22 cellular contexts compared by ENCODE assay signal in genomic region chr20:1061484-1062221, GRCh38. TPM values are rescaled to one million over a fixed set of nuclear protein-coding genes. Genes with fewer than 3 reads are reported as not detected.
DNase-seq lines count a peak whose midpoint lies in the region; ATAC-seq, FAIRE-seq and TF ChIP-seq lines count a peak whose summit lies in the region.
"Had no signal": no experiment of that assay in that cellular context is flagged by ENCODE, and none has a peak within 500 bp of the region (broad histone marks: within the 10 kb centered on the region; RNA-seq: fewer than 3 reads in every experiment).

No MANE protein-coding gene starts in this region.

- no peak overlapping the region for H2AK5ac ChIP-seq in mesendoderm (ENCODE audit: low read length)

- H3K79me2 ChIP-seq in GM12878 (ENCODE audit: control insufficient read depth, insufficient read depth, low read length) (no peaks in the 10 kb centered on the region), mesendoderm (ENCODE audit: control insufficient read depth, insufficient read depth, low read length) (no peaks in the 10 kb centered on the region)

- H3K4me3 ChIP-seq in GM12878 (no peak overlapping the region), endodermal cell (ENCODE audit: low read length) (peak overlapping the region; percentile 33), mesendoderm (ENCODE audit: low read length) (no peak overlapping the region)
- H3K4me3 ChIP-seq: BLaER1, GM23248, HAP-1 had no signal

- peaks cover 24% of the 10 kb centered on the region for H3K4me1 Mint-ChIP-seq in endodermal cell
- H3K4me1 Mint-ChIP-seq: CD14-positive monocyte had no signal

- H3K36me3 ChIP-seq in GM12878 (ENCODE audit: control insufficient read depth in 2 of 2, insufficient read depth in 2 of 2, low read length in 1 of 2) (no peaks in the 10 kb centered on the region), endodermal cell (ENCODE audit: control insufficient read depth, insufficient read depth, low read length) (no peaks in the 10 kb centered on the region), mesendoderm (ENCODE audit: control insufficient read depth, insufficient read depth, low read length) (no peaks in the 10 kb centered on the region)
- H3K36me3 ChIP-seq: BLaER1, HAP-1 had no signal

- BruUV-seq in GM12878 (replicated peaks; lab: Mats Ljungman, UMichigan): no TSS peak

- no peak overlapping the region for H3K9ac ChIP-seq in GM12878 (ENCODE audit: control insufficient read depth, insufficient read depth, low read length)
- H3K9ac ChIP-seq in endodermal cell (ENCODE audit: extremely low read depth, low read length, poor library complexity, severe bottlenecking): no peak overlapping the region
- H3K9ac ChIP-seq in mesendoderm (ENCODE audit: low read length): no peak overlapping the region
- H3K9ac ChIP-seq: BLaER1, GM23248, KMS-11 had no signal

- H4K5ac ChIP-seq in mesendoderm (ENCODE audit: low read length): no peak overlapping the region

- no peak for FAIRE-seq in GM12878 (lab: Jason Lieb, UNC)
- FAIRE-seq: A204.1, GM19239 had no signal

- peak overlapping the region; percentile 40 for H3K27ac Mint-ChIP-seq in endodermal cell
- H3K27ac Mint-ChIP-seq: CD14-positive monocyte; CD8-positive, alpha-beta T cell; HFFc6 had no signal

- H3K36me3 Mint-ChIP-seq in endodermal cell (ENCODE audit: low read depth): no peaks in the 10 kb centered on the region
- H3K36me3 Mint-ChIP-seq: CD14-positive monocyte; CD8-positive, alpha-beta T cell had no signal

- no peak overlapping the region for H2BK120ac ChIP-seq in mesendoderm (ENCODE audit: low read depth, low read length)

- no peak for TF ChIP-seq EP300 in GM12878 (IDR thresholded peaks at IDR 0.05; ENCODE audit: borderline replicate concordance in 1 of 2, control insufficient read depth in 1 of 2, low read depth in 2 of 2, low read length in 2 of 2)

- H3K27ac ChIP-seq in GM12878 (ENCODE audit: control insufficient read depth, insufficient read depth) (no peak overlapping the region), endodermal cell (ENCODE audit: low read depth, low read length) (no peak overlapping the region), mesendoderm (ENCODE audit: low read depth, low read length) (no peak overlapping the region)
- H3K27ac ChIP-seq: BLaER1, GM23248, KMS-11 had no signal

- peaks cover 20% of the 10 kb centered on the region for H3K27me3 Mint-ChIP-seq in endodermal cell (ENCODE audit: insufficient read depth)

- TF ChIP-seq CTCF in GM12878 (IDR thresholded peaks at IDR 0.05 in 2 of 3, conservative IDR thresholded peaks at IDR 0.05 in 1 of 3; ENCODE audit: control insufficient read depth in 2 of 3, extremely low read depth in 1 of 3, insufficient read depth in 1 of 3, low read depth in 3 of 3, low read length in 3 of 3) (no peak), endodermal cell (conservative IDR thresholded peaks at IDR 0.05) (no peak)

- in situ Hi-C loops in GM12878 (cut with MboI): no loop called here

- no peaks in the 10 kb centered on the region for H3K4me1 ChIP-seq in GM12878 (ENCODE audit: control insufficient read depth, insufficient read depth, low read length)
- peaks cover 5% of the 10 kb centered on the region for H3K4me1 ChIP-seq in endodermal cell (ENCODE audit: control insufficient read depth, insufficient read depth, low read length)
- H3K4me1 ChIP-seq in mesendoderm (ENCODE audit: control insufficient read depth, low read depth, low read length): peaks cover 1% of the 10 kb centered on the region
- H3K4me1 ChIP-seq: BLaER1, HAP-1 had no signal

- CTCF ChIA-PET in GM12878 (lab: Yijun Ruan, JAX): no interaction called here

- DNase-seq in OCI-M1 (lab: John Stamatoyannopoulos, UW) (peak; percentile 30), GM12878 (ENCODE audit: low read depth, low spot score) (no peak), endodermal cell (no peak), mesendoderm (peak; percentile 55), NCI-H1436 treated with DMSO at 0.1 percent for 48 hours (lab: John Stamatoyannopoulos, UW) (no peak), CD1c-positive myeloid dendritic cell (ENCODE audit: extremely low spot score) (no peak)
- no peak for DNase-seq in activated effector memory CD4-positive, alpha-beta T cell treated with anti-CD3 and anti-CD28 coated beads, Interleukin-2, amount 50 U/mL, for 16 hours
- DNase-seq: AML-193, Calu3, DMS79 treated with DMSO at 0.1 percent for 48 hours, GF-D8, GM23248, HFFc6 had no signal

- TF ChIP-seq RAD21 in GM12878 (IDR thresholded peaks at IDR 0.05; ENCODE audit: insufficient read depth, low read depth, low read length): no peak

- H2AFZ ChIP-seq in GM12878 (ENCODE audit: control insufficient read depth, low read depth, low read length): no peak overlapping the region
- H2AFZ ChIP-seq: GM23248 had no signal

- H3K4me2 ChIP-seq in GM12878 (ENCODE audit: control insufficient read depth, insufficient read depth) (no peak overlapping the region), mesendoderm (ENCODE audit: low read length) (no peak overlapping the region)
- H3K4me2 ChIP-seq: BLaER1, KMS-11 had no signal

- no peak for ATAC-seq in GM12878
- no peak for ATAC-seq in GM18505 (IDR thresholded peaks at IDR 0.05; ENCODE audit: unreplicated experiment)
- ATAC-seq: CD8-positive, alpha-beta T cell had no signal

- no peak overlapping the region for H3K23ac ChIP-seq in mesendoderm (ENCODE audit: low read length)

- TF ChIP-seq POLR2A in GM12878 (IDR thresholded peaks at IDR 0.05; ENCODE audit: low read depth, low read length) (no peak), GM18505 (IDR thresholded peaks at IDR 0.05; ENCODE audit: borderline replicate concordance, extremely low read depth, insufficient read depth, insufficient read length) (no peak)

- intact Hi-C loops in GM12878 (cut with micrococcal nuclease; ENCODE audit: unreplicated experiment): no loop called here

- no peak overlapping the region for H3K4ac ChIP-seq in mesendoderm (ENCODE audit: low read depth, low read length)

- no peaks in the 10 kb centered on the region for H4K20me1 ChIP-seq in GM12878 (ENCODE audit: control insufficient read depth, insufficient read depth)
- H4K20me1 ChIP-seq: BLaER1 had no signal

- H2BK5ac ChIP-seq in mesendoderm (ENCODE audit: low read length): no peak overlapping the region

- POLR2A ChIA-PET in GM12878 (lab: Charles Lee): no interaction called here

- H3K4me3 Mint-ChIP-seq in endodermal cell: no peak overlapping the region
- H3K4me3 Mint-ChIP-seq: CD14-positive monocyte; CD8-positive, alpha-beta T cell; HFFc6 had no signal

- SMC1A ChIA-PET in GM12878 (lab: Charles Lee; ENCODE audit: uncharacterized antibody, unreplicated experiment): no interaction called here

- no peak overlapping the region for H3K18ac ChIP-seq in mesendoderm (ENCODE audit: low read length)

- H3K9me3 ChIP-seq in GM12878 (replicated peaks; ENCODE audit: control insufficient read depth, insufficient read depth, low read length): no peaks in the 10 kb centered on the region
- peaks cover 8% of the 10 kb centered on the region for H3K9me3 ChIP-seq in endodermal cell (ENCODE audit: control insufficient read depth, low read length)
- H3K9me3 ChIP-seq: BLaER1, HAP-1 had no signal

- H3K27me3 ChIP-seq in GM12878 (replicated peaks in 1 of 2; ENCODE audit: control insufficient read depth in 2 of 2, insufficient read depth in 2 of 2, low read length in 1 of 2) (no peaks in the 10 kb centered on the region), endodermal cell (ENCODE audit: control insufficient read depth, insufficient read depth, low read length, poor library complexity, severe bottlenecking) (peaks cover 18% of the 10 kb centered on the region), mesendoderm (ENCODE audit: insufficient read depth, low read length, poor library complexity) (no peaks in the 10 kb centered on the region)
- H3K27me3 ChIP-seq: BLaER1 had no signal

- no peaks in the 10 kb centered on the region for H3K79me1 ChIP-seq in mesendoderm (ENCODE audit: low read length)

- no peak overlapping the region for H2BK15ac ChIP-seq in mesendoderm (replicated peaks; ENCODE audit: low read depth)

- no peak overlapping the region for H3K56ac ChIP-seq in mesendoderm (ENCODE audit: low read length)

- H4K8ac ChIP-seq in mesendoderm (ENCODE audit: low read depth, low read length): no peak overlapping the region

- peaks cover 9% of the 10 kb centered on the region for H3K9me3 Mint-ChIP-seq in endodermal cell
- H3K9me3 Mint-ChIP-seq: CD8-positive, alpha-beta T cell; HFFc6 had no signal

- RAD21 ChIA-PET in GM12878 (lab: Charles Lee; ENCODE audit: unreplicated experiment): no interaction called here

RNA-seq across cellular contexts. Expression of gene PSMF1, which starts 56.7 kb away (rescaled TPM):
- 68.6 and 72.2 TPM in 2 replicates for total RNA-seq in GM12878 (2013; cell fraction: nucleolus; rRNA removed)
- total RNA-seq in GM12878 (2014; rRNA removed): 30.2 and 32.9 TPM in 2 replicates
- 35.2 and 35.8 TPM in 2 replicates for total RNA-seq in GM12878 (2014; rRNA removed; fragmentation: Illumina TruSeq; extraction: Trizol)
- total RNA-seq in GM12878 (2021): 156 and 167 TPM in 2 replicates
- polyA plus RNA-seq in GM12878 (2011; ENCODE audit: low read depth): 60.4 TPM
- polyA plus RNA-seq in GM12878 (2011; rRNA removed): 29.3 and 45.9 TPM in 2 replicates
- polyA plus RNA-seq in GM12878 (2011; cell fraction: cytosol; rRNA removed): 46.6 and 163 TPM in 2 replicates
- polyA plus RNA-seq in GM12878 (2011; cell fraction: nucleus; rRNA removed): 76.8 and 77.5 TPM in 2 replicates
- 96.7 and 104 TPM in 2 replicates for polyA plus RNA-seq in GM12878 (2012)
- polyA plus RNA-seq in GM12878 (2014; fragmentation: Illumina TruSeq; extraction: Trizol): 68.1 and 171 TPM in 2 replicates
- 10 to 100 TPM; 14.2 to 14.4 TPM for polyA plus RNA-seq in GM12878 (2014; fragmentation: Nextera tagmentation; extraction: Ambion mirVana)
- 27.3 and 35.1 TPM in 2 replicates for polyA plus RNA-seq in GM12878 (2014; rRNA removed)
- polyA plus RNA-seq in GM12878 (2016; fragmentation: Nextera tagmentation; extraction: Ambion mirVana): 100 to 1,000 TPM; 159 to 173 TPM
- polyA minus RNA-seq in GM12878 (2011; rRNA and poly(A)+ RNA removed): 45.8 and 52.1 TPM in 2 replicates
- polyA minus RNA-seq in GM12878 (2011; cell fraction: cytosol; rRNA and poly(A)+ RNA removed): 21.9 and 37.1 TPM in 2 replicates
- polyA minus RNA-seq in GM12878 (2011; cell fraction: nucleus; rRNA and poly(A)+ RNA removed): 18.9 and 34.3 TPM in 2 replicates
- total RNA-seq in endodermal cell: 10 to 100 TPM; 72.5 to 84.7 TPM
- 57.3 TPM for polyA plus RNA-seq in endodermal cell (2013, experiment 1 of 2)
- polyA plus RNA-seq in endodermal cell (2013, experiment 2 of 2): 52.1 TPM
- 82.3 TPM for polyA plus RNA-seq in mesendoderm (2013, experiment 1 of 2)
- 83.2 TPM for polyA plus RNA-seq in mesendoderm (2013, experiment 2 of 2)

RNA-seq across cellular contexts. Expression of gene RSPO4, which starts 59.5 kb away (rescaled TPM):
- not detected in 2 replicates for total RNA-seq in GM12878 (2013; cell fraction: nucleolus; rRNA removed)
- total RNA-seq in GM12878 (2014; rRNA removed) (not detected in 2 replicates), GM12878 (2014; rRNA removed; fragmentation: Illumina TruSeq; extraction: Trizol) (not detected in 2 replicates), GM12878 (2021) (not detected in 2 replicates), endodermal cell (1 to 10 TPM; 3.8 to 7.6 TPM)
- polyA plus RNA-seq in GM12878 (2011; ENCODE audit: low read depth): not detected
- polyA plus RNA-seq in GM12878 (2011; rRNA removed) (not detected in 2 replicates), GM12878 (2014; fragmentation: Illumina TruSeq; extraction: Trizol) (not detected in 2 replicates), GM12878 (2014; fragmentation: Nextera tagmentation; extraction: Ambion mirVana) (not detected), GM12878 (2014; rRNA removed) (0.06 and 0.08 TPM in 2 replicates), GM12878 (2016; fragmentation: Nextera tagmentation; extraction: Ambion mirVana) (not detected)
- polyA plus RNA-seq in GM12878 (2011; cell fraction: cytosol; rRNA removed): not detected in 2 replicates
- polyA plus RNA-seq in GM12878 (2011; cell fraction: nucleus; rRNA removed): 0.07 TPM in 1 of 2 replicates, not detected in the other
- polyA plus RNA-seq in GM12878 (2012): not detected in 2 replicates
- not detected in 2 replicates for polyA minus RNA-seq in GM12878 (2011; rRNA and poly(A)+ RNA removed)
- not detected in 2 replicates for polyA minus RNA-seq in GM12878 (2011; cell fraction: cytosol; rRNA and poly(A)+ RNA removed)
- polyA minus RNA-seq in GM12878 (2011; cell fraction: nucleus; rRNA and poly(A)+ RNA removed): not detected in 2 replicates
- polyA plus RNA-seq in endodermal cell (2013, experiment 1 of 2): 2.0 TPM
- 1.8 TPM for polyA plus RNA-seq in endodermal cell (2013, experiment 2 of 2)
- 2.8 TPM for polyA plus RNA-seq in mesendoderm (2013, experiment 1 of 2)
- polyA plus RNA-seq in mesendoderm (2013, experiment 2 of 2): 2.7 TPM
- total RNA-seq: Calu3, GM23248, H4, HFFc6 had no signal
- polyA plus RNA-seq: CD14-positive monocyte had no signal

Comparison
In these comparisons a context has a peak if more than half of its experiments do, and no peak if none do; other contexts are left out.
1. DNase-seq: peak in OCI-M1 (single experiment) and mesendoderm (single experiment); none in GM12878 (single experiment), endodermal cell (single experiment), activated effector memory CD4-positive, alpha-beta T cell treated with anti-CD3 and anti-CD28 coated beads, Interleukin-2, amount 50 U/mL, for 16 hours (single experiment), NCI-H1436 treated with DMSO at 0.1 percent for 48 hours (single experiment) and CD1c-positive myeloid dendritic cell (single experiment).
2. RNA of gene RSPO4, which starts 59.5 kb away (total RNA-seq): 3.8 to 7.6 TPM in endodermal cell; not detected in GM12878; every median in the first group is over 4 times any median in the second.